Comparison of ENCODE assay signal across 14 cellular contexts in the genomic region with DNA sequence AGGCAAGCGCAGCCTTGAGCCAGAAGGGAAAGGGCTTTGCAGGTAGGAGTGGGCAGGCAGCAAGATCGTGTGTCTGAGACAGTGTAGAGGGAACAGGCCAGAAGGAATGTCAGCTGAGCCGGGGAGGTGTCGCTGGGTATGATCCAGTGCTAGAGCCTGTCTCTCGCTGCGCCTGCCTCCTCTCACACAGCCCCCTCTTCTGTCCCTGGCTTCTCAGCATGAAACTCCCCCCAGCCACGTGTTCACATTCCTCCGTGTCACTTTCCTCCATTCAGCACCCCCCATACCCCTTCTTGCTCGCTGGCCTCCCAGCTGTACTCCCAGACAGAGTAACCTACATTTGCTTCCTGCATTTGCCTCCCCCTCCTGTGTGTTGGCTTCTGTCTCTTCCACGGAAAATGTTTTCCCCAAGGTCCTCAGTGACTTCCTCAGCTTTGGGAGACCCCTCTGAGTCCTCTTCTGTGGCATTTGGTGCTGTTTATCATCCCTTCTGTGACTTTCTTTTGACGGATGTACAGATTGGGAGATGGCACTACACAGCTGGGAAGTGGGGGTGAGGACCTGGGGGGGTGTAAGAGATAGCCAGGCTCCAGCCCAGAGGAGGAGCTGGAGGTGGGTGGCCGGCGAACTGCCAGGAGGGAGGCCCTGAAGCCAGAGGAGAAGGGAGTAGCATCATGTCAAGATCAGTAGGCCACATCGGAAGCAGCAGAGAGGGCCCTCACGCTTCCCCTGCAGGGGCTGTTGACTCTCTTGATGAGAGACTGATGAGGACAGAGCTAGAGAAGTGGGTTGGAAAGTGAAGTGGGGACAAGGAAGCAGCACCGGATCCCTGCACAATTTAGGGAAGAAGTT. TPM values are rescaled to one million over a fixed set of nuclear protein-coding genes. Genes with fewer than 3 reads are reported as not detected.
DNase-seq lines count a peak whose midpoint lies in the region; ATAC-seq and TF ChIP-seq lines count a peak whose summit lies in the region.
"Had no signal": no experiment of that assay in that cellular context is flagged by ENCODE, and none has a peak within 500 bp of the region (broad histone marks: within the 10 kb centered on the region; RNA-seq: fewer than 3 reads in every experiment).

No MANE protein-coding gene starts in this region.

- no peaks in the 10 kb centered on the region for H3K27me3 Mint-ChIP-seq in activated CD4-positive, alpha-beta memory T cell treated with anti-CD3 and anti-CD28 coated beads, Interleukin-2, amount 10 ng/mL, durations not matched to agents 7 days and 5 days
- H3K27me3 Mint-ChIP-seq: activated B cell treated with CpG ODN at 0.5 μM for 24 hours had no signal

- no peaks in the 10 kb centered on the region for H3K4me1 ChIP-seq in Panc1 (ENCODE audit: control insufficient read depth, insufficient read depth, low read length)
- no peaks in the 10 kb centered on the region for H3K4me1 ChIP-seq in mucosa of descending colon (ENCODE audit: low read depth)
- H3K4me1 ChIP-seq in testis = peaks cover 36% of the 10 kb centered on the region

- TF ChIP-seq POLR2A in testis (IDR thresholded peaks at IDR 0.05) = no peak

- in situ Hi-C loops in Panc1 (cut with HindIII; ENCODE audit: low pct_unique_long_range_greater_than_20kb, low sequenced_read_pairs) = no loop called here

- no peaks in the 10 kb centered on the region for H3K36me3 Mint-ChIP-seq in activated CD4-positive, alpha-beta memory T cell treated with anti-CD3 and anti-CD28 coated beads, Interleukin-2, amount 10 ng/mL, durations not matched to agents 7 days and 5 days (ENCODE audit: low read depth)

- no peak for TF ChIP-seq CTCF in Panc1 (IDR thresholded peaks at IDR 0.05)
- no peak for TF ChIP-seq CTCF in fibroblast of pulmonary artery (IDR thresholded peaks at IDR 0.05; ENCODE audit: low read length, missing control alignments)
- no peak for TF ChIP-seq CTCF in mucosa of descending colon (IDR thresholded peaks at IDR 0.05)
- TF ChIP-seq CTCF in testis (IDR thresholded peaks at IDR 0.05) = no peak

- DNase-seq in Panc1 (ENCODE audit: low read depth, low spot score) (no peak), fibroblast of pulmonary artery (ENCODE audit: low read depth) (peak; percentile 30), mucosa of descending colon (no peak), testis (peak; percentile 94), A172 (ENCODE audit: low spot score) (no peak), NK-92 (lab: John Stamatoyannopoulos, UW; ENCODE audit: unreplicated experiment) (no peak)
- no peak for DNase-seq in activated CD4-positive, alpha-beta memory T cell treated with anti-CD3 and anti-CD28 coated beads, Interleukin-2, amount 10 ng/mL, durations not matched to agents 7 days and 5 days
- DNase-seq: activated B cell treated with CpG ODN at 0.5 μM for 24 hours; activated naive CD4-positive, alpha-beta T cell treated with Interleukin-2 at 50 U/mL for 16 hours; EL; NCI-H1092 treated with DMSO at 0.1 percent for 48 hours; stimulated activated naive CD4-positive, alpha-beta T cell had no signal

- no peaks in the 10 kb centered on the region for H3K9me3 Mint-ChIP-seq in activated CD4-positive, alpha-beta memory T cell treated with anti-CD3 and anti-CD28 coated beads, Interleukin-2, amount 10 ng/mL, durations not matched to agents 7 days and 5 days
- H3K9me3 Mint-ChIP-seq: activated B cell treated with CpG ODN at 0.5 μM for 24 hours had no signal

- POLR2A ChIA-PET in Panc1 (lab: Charles Lee) = interaction anchor here (0.5 kb wide), 1 partner anchor 34 kb away, joined by 3 read pairs; no protein-coding TSS in a partner anchor
- POLR2A ChIA-PET in activated CD4-positive, alpha-beta memory T cell treated with anti-CD3 and anti-CD28 coated beads, Interleukin-2, amount 10 ng/mL, durations not matched to agents 7 days and 5 days (lab: Charles Lee) = no interaction called here

- H3K27ac ChIP-seq in Panc1 (ENCODE audit: low read length) = no peak overlapping the region
- H3K27ac ChIP-seq in testis = peak overlapping the region; percentile 83

- H3K4me3 ChIP-seq in Panc1 (ENCODE audit: low read depth in 2 of 2, low read length in 2 of 2) (no peak overlapping the region), fibroblast of pulmonary artery (replicated peaks; ENCODE audit: low read depth, low read length) (no peak overlapping the region), mucosa of descending colon (no peak overlapping the region), testis (no peak overlapping the region)

- intact Hi-C loops in Panc1 (cut with micrococcal nuclease; ENCODE audit: unreplicated experiment) (no loop called here), mucosa of descending colon (cut with DNase I, micrococcal nuclease) (no loop called here), testis (cut with DNase I; ENCODE audit: low total_unique reads) (no loop called here)

- no peak overlapping the region for H3K27ac Mint-ChIP-seq in activated CD4-positive, alpha-beta memory T cell treated with anti-CD3 and anti-CD28 coated beads, Interleukin-2, amount 10 ng/mL, durations not matched to agents 7 days and 5 days
- H3K27ac Mint-ChIP-seq: activated B cell treated with CpG ODN at 0.5 μM for 24 hours had no signal

- 32 to 43% methylated on average over 16 of the region's 16 CpGs for WGBS in testis, 2 donors

- H3K9me3 ChIP-seq in Panc1 (ENCODE audit: control insufficient read depth, insufficient read depth, low read depth, low read length) (no peaks in the 10 kb centered on the region), mucosa of descending colon (no peaks in the 10 kb centered on the region), testis (no peaks in the 10 kb centered on the region)

- H3K4me1 Mint-ChIP-seq in activated CD4-positive, alpha-beta memory T cell treated with anti-CD3 and anti-CD28 coated beads, Interleukin-2, amount 10 ng/mL, durations not matched to agents 7 days and 5 days = no peaks in the 10 kb centered on the region

- no peak overlapping the region for H3K4me3 Mint-ChIP-seq in activated CD4-positive, alpha-beta memory T cell treated with anti-CD3 and anti-CD28 coated beads, Interleukin-2, amount 10 ng/mL, durations not matched to agents 7 days and 5 days
- H3K4me3 Mint-ChIP-seq: activated B cell treated with CpG ODN at 0.5 μM for 24 hours had no signal

- H3K27me3 ChIP-seq in Panc1 (ENCODE audit: control insufficient read depth, insufficient read depth, low read length) (no peaks in the 10 kb centered on the region), testis (no peaks in the 10 kb centered on the region)

- CTCF ChIA-PET in Panc1 (lab: Charles Lee) = no interaction called here
- CTCF ChIA-PET in activated CD4-positive, alpha-beta memory T cell treated with anti-CD3 and anti-CD28 coated beads, Interleukin-2, amount 10 ng/mL, durations not matched to agents 7 days and 5 days (lab: Charles Lee) = no interaction called here

- ATAC-seq in Panc1 = peak; percentile 30; the same call in 1 of the 2 replicates
- peak; percentile 12 for ATAC-seq in mucosa of descending colon
- ATAC-seq: HCT116 had no signal

- no TSS peak for BruUV-seq in Panc1 (replicated peaks; lab: Mats Ljungman, UMichigan)

- H3K36me3 ChIP-seq in Panc1 (ENCODE audit: control insufficient read depth, insufficient read depth, low read length) (no peaks in the 10 kb centered on the region), mucosa of descending colon (ENCODE audit: low read depth) (no peaks in the 10 kb centered on the region), testis (ENCODE audit: low read depth, missing control alignments) (no peaks in the 10 kb centered on the region)

RNA-seq across cellular contexts. Expression of a gene that starts 19.2 kb away (rescaled TPM):
- total RNA-seq in Panc1 (2021; ENCODE audit: unreplicated experiment) (29.5 TPM), mucosa of descending colon (10 to 100 TPM; 21.6 to 45.9 (median 25.9) TPM), testis (10 to 100 TPM; 82.3 to 94.5 TPM)
- 38.2 TPM for polyA plus RNA-seq in Panc1 (2012; ENCODE audit: insufficient read length)
- polyA plus RNA-seq in testis (ENCODE audit: insufficient read depth, low read depth, low replicate concordance) = 76.7 TPM
- total RNA-seq in A172 (2014; rRNA removed; shearing (Covaris generic)) = 24.3 and 26.7 TPM in 2 replicates
- 10 to 100 TPM; 25.8 to 28.0 TPM for total RNA-seq in activated CD4-positive, alpha-beta memory T cell treated with anti-CD3 and anti-CD28 coated beads, Interleukin-2, amount 10 ng/mL, durations not matched to agents 7 days and 5 days

RNA-seq across cellular contexts. Expression of a gene that starts 24.0 kb away (rescaled TPM):
- total RNA-seq in Panc1 (2021; ENCODE audit: unreplicated experiment) (not detected), mucosa of descending colon (10 to 100 TPM; 17.2 to 46.8 (median 44.3) TPM), testis (1 to 10 TPM; 1.1 to 2.5 TPM)
- 0.63 TPM for polyA plus RNA-seq in Panc1 (2012; ENCODE audit: insufficient read length)
- 0.96 TPM for polyA plus RNA-seq in testis (ENCODE audit: insufficient read depth, low read depth, low replicate concordance)
- 0.17 and 0.21 TPM in 2 replicates for total RNA-seq in A172 (2014; rRNA removed; shearing (Covaris generic))
- under 1 TPM; 0.13 to 0.15 TPM for total RNA-seq in activated CD4-positive, alpha-beta memory T cell treated with anti-CD3 and anti-CD28 coated beads, Interleukin-2, amount 10 ng/mL, durations not matched to agents 7 days and 5 days
- total RNA-seq: activated B cell treated with CpG ODN at 0.5 μM for 24 hours, endothelial cell of umbilical vein had no signal
- polyA plus RNA-seq: endothelial cell of umbilical vein had no signal

RNA-seq across cellular contexts. Expression of a gene that starts 34.1 kb away (rescaled TPM):
- total RNA-seq in Panc1 (2021; ENCODE audit: unreplicated experiment) = 79.7 TPM
- polyA plus RNA-seq in Panc1 (2012; ENCODE audit: insufficient read length) = 452 TPM
- 100 to 1,000 TPM in 2 of 3 donors, 10 to 100 TPM in 1; 51.7 to 145 (median 129) TPM for total RNA-seq in mucosa of descending colon
- 10 to 100 TPM; 38.0 to 46.6 TPM for total RNA-seq in testis
- polyA plus RNA-seq in testis (ENCODE audit: insufficient read depth, low read depth, low replicate concordance) = 159 TPM
- 12.8 and 72.5 TPM in 2 replicates for total RNA-seq in A172 (2014; rRNA removed; shearing (Covaris generic))
- total RNA-seq in activated CD4-positive, alpha-beta memory T cell treated with anti-CD3 and anti-CD28 coated beads, Interleukin-2, amount 10 ng/mL, durations not matched to agents 7 days and 5 days = not detected
- total RNA-seq: activated B cell treated with CpG ODN at 0.5 μM for 24 hours had no signal

RNA-seq across cellular contexts. Expression of a gene that starts 37.0 kb away (rescaled TPM):
- total RNA-seq in Panc1 (2021; ENCODE audit: unreplicated experiment) (1.5 TPM), mucosa of descending colon (100 to 1,000 TPM in 2 of 3 donors, 10 to 100 TPM in 1; 52.4 to 254 (median 138) TPM), testis (10 to 100 TPM; 34.9 to 42.6 TPM)
- 2.8 TPM for polyA plus RNA-seq in Panc1 (2012; ENCODE audit: insufficient read length)
- 50.9 TPM for polyA plus RNA-seq in testis (ENCODE audit: insufficient read depth, low read depth, low replicate concordance)
- 94.4 and 111 TPM in 2 replicates for total RNA-seq in A172 (2014; rRNA removed; shearing (Covaris generic))
- total RNA-seq in activated CD4-positive, alpha-beta memory T cell treated with anti-CD3 and anti-CD28 coated beads, Interleukin-2, amount 10 ng/mL, durations not matched to agents 7 days and 5 days = 1 to 10 TPM; 5.5 to 6.2 TPM

Comparison
In these comparisons a context has a peak if more than half of its experiments do, and no peak if none do; other contexts are left out.
1. DNase-seq: peak in fibroblast of pulmonary artery (single experiment) and testis (single experiment); none in Panc1 (single experiment), mucosa of descending colon (0 of 3), A172 (single experiment), activated CD4-positive, alpha-beta memory T cell treated with anti-CD3 and anti-CD28 coated beads, Interleukin-2, amount 10 ng/mL, durations not matched to agents 7 days and 5 days (single experiment) and NK-92 (single experiment).
2. RNA of a gene that starts 24.0 kb away (total RNA-seq): 17.2 to 46.8 TPM in mucosa of descending colon; 1.1 to 2.5 TPM in testis, 0.17 to 0.21 TPM in A172, 0.13 to 0.15 TPM in activated CD4-positive, alpha-beta memory T cell treated with anti-CD3 and anti-CD28 coated beads, Interleukin-2, amount 10 ng/mL, durations not matched to agents 7 days and 5 days and not detected in Panc1 (single experiment); every median in the first group is over 4 times any median in the second.
3. RNA of a gene that starts 34.1 kb away (total RNA-seq): 51.7 to 145 TPM in mucosa of descending colon, 79.7 TPM in Panc1 (single experiment), 12.8 to 72.5 TPM in A172 and 38.0 to 46.6 TPM in testis; not detected in activated CD4-positive, alpha-beta memory T cell treated with anti-CD3 and anti-CD28 coated beads, Interleukin-2, amount 10 ng/mL, durations not matched to agents 7 days and 5 days; every median in the first group is over 10 times any median in the second.